ENCODE assay signal across 9 cellular contexts in genomic region chr1:21278898-21279819, GRCh38. TPM values are rescaled to one million over a fixed set of nuclear protein-coding genes. Genes with fewer than 3 reads are reported as not detected.
A peak's percentile ranks its signal among the peaks of the same experiment; 100 is the strongest.
DNase-seq lines count a peak whose midpoint lies in the region; ATAC-seq, FAIRE-seq and TF ChIP-seq lines count a peak whose summit lies in the region.
"Had no signal": no experiment of that assay in that cellular context is flagged by ENCODE, and none has a peak within 500 bp of the region (broad histone marks: within the 10 kb centered on the region; RNA-seq: fewer than 3 reads in every experiment).

No MANE protein-coding gene starts in this region.

- ATAC-seq in psoas muscle (peak in 3 of 4 donors; percentile 26 to 59 (median 47)), HG03159 (IDR thresholded peaks at IDR 0.05; ENCODE audit: unreplicated experiment) (no peak), GM18520 (IDR thresholded peaks at IDR 0.05; ENCODE audit: unreplicated experiment) (no peak)

- POLR2A ChIA-PET in CD4-positive, alpha-beta memory T cell (lab: Charles Lee; ENCODE audit: partially characterized antibody), result interaction anchor here (0.5 to 11.1 kb wide), 16 partner anchors 8 to 740 kb away, joined by 3 to 201 read pairs (median 4); partner anchors contain the start of genes ECE1 and HP1BP3
- POLR2A ChIA-PET in activated CD4-positive, alpha-beta memory T cell treated with anti-CD3 and anti-CD28 coated beads, Interleukin-2, amount 10 ng/mL, durations not matched to agents 7 days and 5 days (lab: Charles Lee), result interaction anchor here (0.6 to 9.3 kb wide), 13 partner anchors 9 to 613 kb away, joined by 3 to 140 read pairs (median 5); partner anchors contain the start of gene ECE1

- peaks cover 43% of the 10 kb centered on the region for H3K4me1 ChIP-seq in CD4-positive, alpha-beta memory T cell (ENCODE audit: insufficient read depth, low read length)
- H3K4me1 ChIP-seq in left ventricle myocardium inferior (peaks cover 79% of the 10 kb centered on the region), psoas muscle (peaks cover 12% of the 10 kb centered on the region)

- H3K27ac Mint-ChIP-seq in CD4-positive, alpha-beta memory T cell, result peak overlapping the region; percentile 95 to 99 (median 98)
- peak overlapping the region; percentile 93 for H3K27ac Mint-ChIP-seq in activated CD4-positive, alpha-beta memory T cell treated with anti-CD3 and anti-CD28 coated beads, Interleukin-2, amount 10 ng/mL, durations not matched to agents 7 days and 5 days

- no peaks in the 10 kb centered on the region for H3K9me3 Mint-ChIP-seq in CD4-positive, alpha-beta memory T cell
- H3K9me3 Mint-ChIP-seq in activated CD4-positive, alpha-beta memory T cell treated with anti-CD3 and anti-CD28 coated beads, Interleukin-2, amount 10 ng/mL, durations not matched to agents 7 days and 5 days, result no peaks in the 10 kb centered on the region

- H3K4me3 ChIP-seq in CD4-positive, alpha-beta memory T cell (ENCODE audit: low read length in 2 of 2), result no peak overlapping the region
- H3K4me3 ChIP-seq in left ventricle myocardium inferior (peak overlapping the region; percentile 53), psoas muscle (peak overlapping the region; percentile 32)

- no peak for TF ChIP-seq CTCF in left ventricle myocardium inferior (IDR thresholded peaks at IDR 0.05; ENCODE audit: borderline replicate concordance)
- no peak for TF ChIP-seq CTCF in psoas muscle (IDR thresholded peaks at IDR 0.05)

- WGBS in psoas muscle, 3 donors, result 62 to 68% (median 63%) methylated on average over 25 of the region's 25 CpGs

- CTCF ChIA-PET in CD4-positive, alpha-beta memory T cell (lab: Charles Lee; ENCODE audit: partially characterized antibody), result interaction anchor here (0.9 to 4.7 kb wide), 12 partner anchors 9 to 90 kb away, joined by 3 to 63 read pairs (median 5); no protein-coding TSS in a partner anchor
- CTCF ChIA-PET in activated CD4-positive, alpha-beta memory T cell treated with anti-CD3 and anti-CD28 coated beads, Interleukin-2, amount 10 ng/mL, durations not matched to agents 7 days and 5 days (lab: Charles Lee), result interaction anchor here (0.6 to 4.5 kb wide), 11 partner anchors 9 to 166 kb away, joined by 3 to 81 read pairs (median 5); partner anchors contain the start of gene ECE1

- peaks cover 7% of the 10 kb centered on the region for H3K36me3 ChIP-seq in CD4-positive, alpha-beta memory T cell (ENCODE audit: insufficient read depth, low read length)
- H3K36me3 ChIP-seq in left ventricle myocardium inferior (peaks cover 14% of the 10 kb centered on the region), psoas muscle (ENCODE audit: insufficient read depth in 1 of 2, low read depth in 1 of 2) (no peaks in the 10 kb centered on the region)

- peaks cover 25 to 50% of the 10 kb centered on the region in 2 donors for H3K36me3 Mint-ChIP-seq in CD4-positive, alpha-beta memory T cell
- peaks cover 48% of the 10 kb centered on the region for H3K36me3 Mint-ChIP-seq in activated CD4-positive, alpha-beta memory T cell treated with anti-CD3 and anti-CD28 coated beads, Interleukin-2, amount 10 ng/mL, durations not matched to agents 7 days and 5 days (ENCODE audit: low read depth)

- no peaks in the 10 kb centered on the region for H3K9me3 ChIP-seq in CD4-positive, alpha-beta memory T cell (ENCODE audit: control insufficient read depth in 1 of 2, low read length in 2 of 2)
- H3K9me3 ChIP-seq in left ventricle myocardium inferior (replicated peaks) (no peaks in the 10 kb centered on the region), psoas muscle (no peaks in the 10 kb centered on the region)

- H3K4me1 Mint-ChIP-seq in CD4-positive, alpha-beta memory T cell, result peaks cover 40 to 69% (median 54%) of the 10 kb centered on the region in 4 donors
- peaks cover 59% of the 10 kb centered on the region for H3K4me1 Mint-ChIP-seq in activated CD4-positive, alpha-beta memory T cell treated with anti-CD3 and anti-CD28 coated beads, Interleukin-2, amount 10 ng/mL, durations not matched to agents 7 days and 5 days

- no peaks in the 10 kb centered on the region for H3K27me3 ChIP-seq in CD4-positive, alpha-beta memory T cell (ENCODE audit: insufficient read depth, low read length)
- no peaks in the 10 kb centered on the region for H3K27me3 ChIP-seq in left ventricle myocardium inferior (ENCODE audit: low read depth)
- no peaks in the 10 kb centered on the region for H3K27me3 ChIP-seq in psoas muscle (ENCODE audit: insufficient read depth in 3 of 3, low read length in 2 of 3)

- no peak for DNase-seq in CD4-positive, alpha-beta memory T cell
- no peak for DNase-seq in activated CD4-positive, alpha-beta memory T cell treated with anti-CD3 and anti-CD28 coated beads, Interleukin-2, amount 10 ng/mL, durations not matched to agents 7 days and 5 days
- DNase-seq in left ventricle myocardium inferior (no peak), psoas muscle (no peak), NCI-H748 treated with DMSO at 0.1 percent for 48 hours (lab: John Stamatoyannopoulos, UW) (no peak), urothelium cell line (ENCODE audit: low spot score) (no peak)
- DNase-seq: OCI-M1 had no signal

- H3K27me3 Mint-ChIP-seq in CD4-positive, alpha-beta memory T cell, result no peaks in the 10 kb centered on the region
- H3K27me3 Mint-ChIP-seq in activated CD4-positive, alpha-beta memory T cell treated with anti-CD3 and anti-CD28 coated beads, Interleukin-2, amount 10 ng/mL, durations not matched to agents 7 days and 5 days, result no peaks in the 10 kb centered on the region

- no peak for FAIRE-seq in urothelium cell line (lab: Jason Lieb, UNC)

- intact Hi-C loops in CD4-positive, alpha-beta memory T cell (cut with micrococcal nuclease), result no loop called here
- intact Hi-C loops in left ventricle myocardium inferior (cut with micrococcal nuclease) (no loop called here), psoas muscle (cut with DNase I) (no loop called here)

- H3K27ac ChIP-seq in CD4-positive, alpha-beta memory T cell (ENCODE audit: low read depth, low read length), result peak overlapping the region; percentile 61
- H3K27ac ChIP-seq in left ventricle myocardium inferior (replicated peaks) (peak overlapping the region; percentile 95), psoas muscle (peak overlapping the region; percentile 38)

- peak overlapping the region; percentile 45 to 90 (median 82) for H3K4me3 Mint-ChIP-seq in CD4-positive, alpha-beta memory T cell
- H3K4me3 Mint-ChIP-seq in activated CD4-positive, alpha-beta memory T cell treated with anti-CD3 and anti-CD28 coated beads, Interleukin-2, amount 10 ng/mL, durations not matched to agents 7 days and 5 days, result no peak overlapping the region

RNA-seq across cellular contexts. Expression of gene ECE1, which starts 11.1 kb away (rescaled TPM):
- total RNA-seq in CD4-positive, alpha-beta memory T cell, result 100 to 1,000 TPM in 1 of 2 experiments, 10 to 100 TPM in 1; 86.0 to 104 TPM
- 10 to 100 TPM; 10.0 to 65.2 TPM for polyA plus RNA-seq in CD4-positive, alpha-beta memory T cell
- 10 to 100 TPM; 85.3 to 87.9 TPM for total RNA-seq in activated CD4-positive, alpha-beta memory T cell treated with anti-CD3 and anti-CD28 coated beads, Interleukin-2, amount 10 ng/mL, durations not matched to agents 7 days and 5 days
- total RNA-seq in left ventricle myocardium inferior, result 54.7 TPM
- 10 to 100 TPM; 12.3 to 24.9 (median 19.0) TPM for total RNA-seq in psoas muscle
- polyA plus RNA-seq in psoas muscle, result 10 to 100 TPM; 12.2 to 14.6 (median 13.2) TPM

Comparison
In these comparisons a context has a peak if more than half of its experiments do, and no peak if none do; other contexts are left out.
1. H3K27ac ChIP-seq: peak in every context shown above with its lines; median percentile 95 in left ventricle myocardium inferior; 61 in CD4-positive, alpha-beta memory T cell; 38 in psoas muscle.
2. H3K4me3 ChIP-seq: peak in left ventricle myocardium inferior (single experiment) and psoas muscle (single experiment); none in CD4-positive, alpha-beta memory T cell (0 of 2).
3. ATAC-seq: peak in psoas muscle (3 of 4); none in HG03159 (single experiment) and GM18520 (single experiment).